15 cellular contexts compared by ENCODE assay signal in the genomic region with DNA sequence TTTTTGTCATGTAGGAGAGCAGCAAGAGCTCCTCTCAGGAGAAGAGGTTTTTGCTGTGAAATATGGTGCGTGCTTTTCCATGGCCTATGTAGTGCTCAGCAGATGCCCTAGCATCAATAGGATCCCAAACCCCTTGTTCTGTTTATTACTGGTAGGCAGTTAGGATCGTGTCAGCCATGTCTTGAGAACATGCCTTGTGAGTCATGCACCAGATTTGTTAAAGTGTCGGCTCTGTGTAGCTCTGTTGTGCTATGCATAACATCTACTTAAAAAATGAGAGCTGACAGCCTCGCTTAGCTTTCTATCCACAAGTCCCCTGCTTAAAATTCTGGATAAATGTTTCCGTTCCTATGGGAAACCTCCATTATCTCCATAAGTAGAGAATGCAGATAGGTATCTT. TPM values are rescaled to one million over a fixed set of nuclear protein-coding genes. Genes with fewer than 3 reads are reported as not detected.
A peak's percentile ranks its signal among the peaks of the same experiment; 100 is the strongest.
DNase-seq lines count a peak whose midpoint lies in the region; ATAC-seq and TF ChIP-seq lines count a peak whose summit lies in the region.
"Had no signal": no experiment of that assay in that cellular context is flagged by ENCODE, and none has a peak within 500 bp of the region (broad histone marks: within the 10 kb centered on the region; RNA-seq: fewer than 3 reads in every experiment).

No MANE protein-coding gene starts in this region.

- no peaks in the 10 kb centered on the region for H3K9me3 ChIP-seq in hepatocyte (ENCODE audit: low read depth)

- H3K36me3 Mint-ChIP-seq in stimulated activated naive B cell treated with anti-CD40 and anti-IgM and Interleukin-4, amounts not matched to agents 10 μg/mL and 1 μg/mL and 100 μg/mL, for 72 hours, result peaks cover 2 to 10% of the 10 kb centered on the region in 2 donors

- 64% methylated on average over 5 of the region's 5 CpGs for WGBS in hepatocyte (ENCODE audit: low lambda C conversion rate, missing lambda C conversion rate)

- no peaks in the 10 kb centered on the region for H3K9me2 ChIP-seq in hepatocyte (replicated peaks; ENCODE audit: insufficient read depth)

- H3K4me1 Mint-ChIP-seq in stimulated activated naive B cell treated with anti-CD40 and anti-IgM and Interleukin-4, amounts not matched to agents 10 μg/mL and 1 μg/mL and 100 μg/mL, for 72 hours, result peaks cover 26 to 27% of the 10 kb centered on the region in 2 donors

- H3K4me3 ChIP-seq in hepatocyte, result no peak overlapping the region
- H3K4me3 ChIP-seq: esophagus squamous epithelium, spleen, upper lobe of left lung had no signal

- H3K4me1 ChIP-seq in hepatocyte (ENCODE audit: insufficient read depth), result peaks cover 12% of the 10 kb centered on the region

- H4K20me1 ChIP-seq in hepatocyte (ENCODE audit: insufficient read depth, poor library complexity, severe bottlenecking), result peaks cover 3% of the 10 kb centered on the region

- no peaks in the 10 kb centered on the region for H3K36me3 ChIP-seq in hepatocyte (replicated peaks; ENCODE audit: insufficient read depth, low read depth)
- H3K36me3 ChIP-seq: esophagus squamous epithelium, spleen, upper lobe of left lung had no signal

- H3K27ac ChIP-seq in angular gyrus (ENCODE audit: low read depth, low read length), result peak overlapping the region; percentile 72
- peak overlapping the region; percentile 78 for H3K27ac ChIP-seq in hepatocyte
- H3K27ac ChIP-seq: upper lobe of left lung had no signal

- in situ Hi-C loops in KBM-7 (cut with MboI; ENCODE audit: low pct_unique_long_range_greater_than_20kb, low sequenced_read_pairs), result no loop called here

- peak overlapping the region; percentile 70 for H3K27ac Mint-ChIP-seq in stimulated activated naive B cell treated with anti-CD40 and anti-IgM and Interleukin-4, amounts not matched to agents 10 μg/mL and 1 μg/mL and 100 μg/mL, for 72 hours
- H3K27ac Mint-ChIP-seq: T-helper 2 cell treated with Interferon-gamma antibody and Interleukin-4, amounts not matched to agents 5 μg/mL and 100 μg/mL, for 36 hours had no signal

- no peak for ATAC-seq in stimulated activated naive B cell treated with anti-CD40 and anti-IgM and Interleukin-4, amounts not matched to agents 10 μg/mL and 1 μg/mL and 100 μg/mL, for 72 hours (replicated peaks)
- ATAC-seq: PC-3 had no signal

- H3K9me3 Mint-ChIP-seq in stimulated activated naive B cell treated with anti-CD40 and anti-IgM and Interleukin-4, amounts not matched to agents 10 μg/mL and 1 μg/mL and 100 μg/mL, for 72 hours, result peaks cover 5% of the 10 kb centered on the region in 2 donors

- no peaks in the 10 kb centered on the region for H3K27me3 Mint-ChIP-seq in stimulated activated naive B cell treated with anti-CD40 and anti-IgM and Interleukin-4, amounts not matched to agents 10 μg/mL and 1 μg/mL and 100 μg/mL, for 72 hours
- H3K27me3 Mint-ChIP-seq: central memory CD8-positive, alpha-beta T cell had no signal

- H3K4me2 ChIP-seq in hepatocyte, result no peak overlapping the region

- H2AFZ ChIP-seq in hepatocyte, result no peak overlapping the region

- no peak overlapping the region for H3K4me3 Mint-ChIP-seq in stimulated activated naive B cell treated with anti-CD40 and anti-IgM and Interleukin-4, amounts not matched to agents 10 μg/mL and 1 μg/mL and 100 μg/mL, for 72 hours
- H3K4me3 Mint-ChIP-seq: central memory CD8-positive, alpha-beta T cell; T-helper 2 cell treated with Interferon-gamma antibody and Interleukin-4, amounts not matched to agents 5 μg/mL and 100 μg/mL, for 36 hours had no signal

- H3K27me3 ChIP-seq in hepatocyte, result no peaks in the 10 kb centered on the region
- H3K27me3 ChIP-seq: esophagus squamous epithelium, spleen, upper lobe of left lung had no signal

- peak; percentile 65 for DNase-seq in HCEC 1CT
- peak; percentile 61 for DNase-seq in hepatocyte (ENCODE audit: low spot score)
- DNase-seq in stimulated activated naive B cell treated with anti-CD40 and anti-IgM and Interleukin-4, amounts not matched to agents 10 μg/mL and 1 μg/mL and 100 μg/mL, for 72 hours, result no peak
- no peak for DNase-seq in activated naive CD4-positive, alpha-beta T cell treated with anti-CD3 and anti-CD28 coated beads, Interleukin-2, amount 50 U/mL, for 16 hours
- no peak for DNase-seq in GM20000 (ENCODE audit: low spot score)
- DNase-seq in NCI-H128 (lab: John Stamatoyannopoulos, UW; ENCODE audit: unreplicated experiment), result no peak
- no peak for DNase-seq in KBM-7
- DNase-seq: activated effector memory CD4-positive, alpha-beta T cell treated with Interleukin-2 at 50 U/mL for 16 hours; esophagus squamous epithelium; PC-3; spleen; upper lobe of left lung had no signal

- TF ChIP-seq CTCF in hepatocyte (IDR thresholded peaks at IDR 0.05; ENCODE audit: poor library complexity) (no peak), GM20000 (IDR thresholded peaks at IDR 0.05; ENCODE audit: extremely low read depth, missing control alignments) (no peak)

- peaks cover 26% of the 10 kb centered on the region for H3K79me2 ChIP-seq in hepatocyte

RNA-seq across cellular contexts. Expression of gene EIF4A3, which starts 4.4 kb away (rescaled TPM):
- 59.3 and 81.7 TPM in 2 replicates for total RNA-seq in hepatocyte
- polyA plus RNA-seq in hepatocyte, result 106 and 107 TPM in 2 replicates

RNA-seq across cellular contexts. Expression of gene CARD14, which starts 18.5 kb away (rescaled TPM):
- 0.16 and 0.17 TPM in 2 replicates for total RNA-seq in hepatocyte
- polyA plus RNA-seq in hepatocyte, result 0.17 and 0.61 TPM in 2 replicates

RNA-seq across cellular contexts. Expression of gene GAA, which starts 50.0 kb away (rescaled TPM):
- total RNA-seq in hepatocyte, result 35.2 and 37.1 TPM in 2 replicates
- 43.1 and 55.8 TPM in 2 replicates for polyA plus RNA-seq in hepatocyte

Comparison
In these comparisons a context has a peak if more than half of its experiments do, and no peak if none do; other contexts are left out.
1. DNase-seq: peak in HCEC 1CT (single experiment) and hepatocyte (single experiment); none in stimulated activated naive B cell treated with anti-CD40 and anti-IgM and Interleukin-4, amounts not matched to agents 10 μg/mL and 1 μg/mL and 100 μg/mL, for 72 hours (single experiment), activated naive CD4-positive, alpha-beta T cell treated with anti-CD3 and anti-CD28 coated beads, Interleukin-2, amount 50 U/mL, for 16 hours (single experiment), GM20000 (single experiment), NCI-H128 (single experiment) and KBM-7 (single experiment).